In genomic region chr14:73239463-73240241, GRCh38 we compare ENCODE assay signal across 8 cellular contexts. TPM values are rescaled to one million over a fixed set of nuclear protein-coding genes. Genes with fewer than 3 reads are reported as not detected.
DNase-seq lines count a peak whose midpoint lies in the region; ATAC-seq and TF ChIP-seq lines count a peak whose summit lies in the region.

No MANE protein-coding gene starts in this region.

- TF ChIP-seq CTCF in dorsolateral prefrontal cortex (IDR thresholded peaks at IDR 0.05 in 54 of 56, conservative IDR thresholded peaks at IDR 0.05 in 2 of 56; ENCODE audit: low read depth in 1 of 56, partially characterized antibody in 56 of 56) = peak in 7 of 56 donors; percentile 4 to 17 (median 8)
- TF ChIP-seq CTCF in left lung (IDR thresholded peaks at IDR 0.05) = no peak
- TF ChIP-seq CTCF in transverse colon (IDR thresholded peaks at IDR 0.05) = no peak

- TF ChIP-seq POLR2A in transverse colon (IDR thresholded peaks at IDR 0.05) = no peak

- peak overlapping the region; percentile 7 to 73 (median 49) for H3K4me3 ChIP-seq in dorsolateral prefrontal cortex
- H3K4me3 ChIP-seq in left lung = peak overlapping the region; percentile 26 to 27
- H3K4me3 ChIP-seq in transverse colon = peak overlapping the region in 3 of 4 donors; percentile 15 to 46 (median 25)

- H3K27ac ChIP-seq in dorsolateral prefrontal cortex = peak overlapping the region in 30 of 59 donors; percentile 15 to 81 (median 46)
- H3K27ac ChIP-seq in left lung = no peak overlapping the region
- peak overlapping the region in 2 of 4 donors; percentile 5 to 11 for H3K27ac ChIP-seq in transverse colon

- intact Hi-C loops in dorsolateral prefrontal cortex (cut with DNase I) = no loop called here
- intact Hi-C loops in left lung (cut with DNase I) = no loop called here
- intact Hi-C loops in transverse colon (cut with DNase I; ENCODE audit: low total_unique reads) = no loop called here

- 35 to 51% methylated on average over 5 to 26 of the region's 47 CpGs for WGBS in transverse colon (ENCODE audit: low coverage in 1 of 2), 2 donors

- DNase-seq in DMS53 (lab: John Stamatoyannopoulos, UW) (peak; percentile 22), DMS53 treated with DMSO at 0.1 percent for 48 hours (lab: John Stamatoyannopoulos, UW; ENCODE audit: unreplicated experiment) (no peak), dorsolateral prefrontal cortex (peak in 5 of 10 donors; percentile 37 to 62 (median 42)), left lung (no peak), transverse colon (peak; percentile 41), NCI-H345 treated with DMSO at 0.1 percent for 48 hours (lab: John Stamatoyannopoulos, UW; ENCODE audit: unreplicated experiment) (no peak), epidermal melanocyte (ENCODE audit: insufficient read length, low spot score) (no peak)

- H3K9me3 ChIP-seq in left lung (no peaks in the 10 kb centered on the region), transverse colon (no peaks in the 10 kb centered on the region)

- H3K4me1 ChIP-seq in left lung (peaks cover 28 to 57% of the 10 kb centered on the region in 2 donors), transverse colon (peaks cover 23 to 65% (median 29%) of the 10 kb centered on the region in 4 donors)

- no peak for TF ChIP-seq EP300 in transverse colon (IDR thresholded peaks at IDR 0.05; ENCODE audit: low read depth)

- ATAC-seq in left lung = peak; percentile 46
- no peak for ATAC-seq in GM21529 (IDR thresholded peaks at IDR 0.05; ENCODE audit: unreplicated experiment)

- H3K27me3 ChIP-seq in dorsolateral prefrontal cortex = peaks cover 0 to 52% (median 20%) of the 10 kb centered on the region in 45 donors
- peaks cover 16 to 83% of the 10 kb centered on the region in 2 donors for H3K27me3 ChIP-seq in left lung
- H3K27me3 ChIP-seq in transverse colon = peaks cover 37% of the 10 kb centered on the region

- H3K36me3 ChIP-seq in left lung = no peaks in the 10 kb centered on the region
- H3K36me3 ChIP-seq in transverse colon = no peaks in the 10 kb centered on the region

- in situ Hi-C loops in transverse colon (cut with MboI; ENCODE audit: low pct_ligation_motif_present in 1 of 4, low pct_unique_long_range_greater_than_20kb in 1 of 4, low sequenced_read_pairs in 3 of 4) = no loop called here

RNA-seq across cellular contexts. Expression of gene PAPLN, which starts 2.3 kb away (rescaled TPM):
- total RNA-seq in dorsolateral prefrontal cortex (10 to 100 TPM in 118 of 120 experiments, 1 to 10 TPM in 2; 4.4 to 80.4 (median 28.9) TPM), left lung (10 to 100 TPM in 1 of 2 donors, 1 to 10 TPM in 1; 8.6 to 21.0 TPM), transverse colon (10 to 100 TPM in 2 of 4 donors, 1 to 10 TPM in 2; 3.0 to 15.7 (median 11.0) TPM)

Comparison
In these comparisons a context has a peak if more than half of its experiments do, and no peak if none do; other contexts are left out.
1. DNase-seq: peak in DMS53 (single experiment) and transverse colon (single experiment); none in DMS53 treated with DMSO at 0.1 percent for 48 hours (single experiment), left lung (0 of 2), NCI-H345 treated with DMSO at 0.1 percent for 48 hours (single experiment) and epidermal melanocyte (single experiment).
2. H3K27ac ChIP-seq: peak in dorsolateral prefrontal cortex (30 of 59); none in left lung (0 of 2).
3. Peak in every context shown above with its lines, with median percentiles within 50 percentile points of each other: H3K4me3 ChIP-seq.